8 cellular contexts compared by ENCODE assay signal in the genomic region with DNA sequence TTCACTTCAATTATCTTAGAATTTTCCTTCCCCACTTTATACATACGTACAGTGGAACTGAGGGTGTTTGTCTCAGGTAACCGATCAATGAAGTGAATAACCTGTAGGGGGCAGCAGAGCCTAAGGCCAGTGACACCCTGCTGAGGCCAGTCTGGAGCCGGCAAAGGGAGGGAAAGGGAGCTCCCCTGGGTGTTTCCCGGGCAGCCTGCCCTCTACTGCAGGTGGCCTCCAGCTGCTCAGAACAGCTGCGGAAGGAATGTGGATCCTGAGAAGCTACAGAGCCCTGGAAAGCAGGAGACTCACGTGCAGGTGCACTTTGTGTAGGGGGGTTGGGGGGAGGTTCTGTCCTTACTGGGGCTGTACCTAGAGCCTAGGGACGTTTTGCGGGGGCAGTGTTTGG. TPM values are rescaled to one million over a fixed set of nuclear protein-coding genes. Genes with fewer than 3 reads are reported as not detected.
DNase-seq lines count a peak whose midpoint lies in the region; ATAC-seq and TF ChIP-seq lines count a peak whose summit lies in the region.

No MANE protein-coding gene starts in this region.

- intact Hi-C loops in sciatic nerve (cut with DNase I): loop anchor here (10.0 kb wide), 1 partner anchor 197 kb away; no protein-coding TSS in a partner anchor

- peaks cover 35% of the 10 kb centered on the region for H3K4me1 Mint-ChIP-seq in brain

- ATAC-seq in HG02588 (IDR thresholded peaks at IDR 0.05; ENCODE audit: unreplicated experiment): peak; percentile 49
- ATAC-seq in sciatic nerve: peak; percentile 97
- no peak for ATAC-seq in HG03135 (IDR thresholded peaks at IDR 0.05; ENCODE audit: unreplicated experiment)

- peak; percentile 75 to 84 for TF ChIP-seq CTCF in brain (conservative IDR thresholded peaks at IDR 0.05)

- H3K36me3 ChIP-seq in iPS DF 6.9 (ENCODE audit: control insufficient read depth, insufficient read depth, low read length): no peaks in the 10 kb centered on the region

- H3K27ac ChIP-seq in iPS DF 6.9 (ENCODE audit: low read length): no peak overlapping the region

- H3K4me1 ChIP-seq in iPS DF 6.9 (ENCODE audit: control insufficient read depth, insufficient read depth, low read length): peaks cover 3% of the 10 kb centered on the region; the same call in 1 of the 2 replicates

- H3K4me3 ChIP-seq in iPS DF 6.9 (ENCODE audit: low read length): no peak overlapping the region

- in situ Hi-C loops in Caki2 (cut with HindIII; ENCODE audit: low pct_unique_long_range_greater_than_20kb, low sequenced_read_pairs): no loop called here

- H3K27ac Mint-ChIP-seq in brain: peak overlapping the region in 4 of 5 experiments; percentile 38 to 99 (median 96)

- no peaks in the 10 kb centered on the region for H3K27me3 ChIP-seq in iPS DF 6.9 (ENCODE audit: control insufficient read depth, insufficient read depth, low read length)

- H3K27me3 Mint-ChIP-seq in brain: peaks cover 16% of the 10 kb centered on the region

- peak overlapping the region in 4 of 5 experiments; percentile 80 to 97 (median 94) for H3K4me3 Mint-ChIP-seq in brain

- no CpG with 5 or more reads among the region's 8 CpGs for WGBS in iPS DF 6.9 (ENCODE audit: insufficient coverage, insufficient read length)

- H3K9me3 Mint-ChIP-seq in brain: peaks cover 7 to 24% (median 21%) of the 10 kb centered on the region in 5 experiments

- DNase-seq in Caki2 (ENCODE audit: low read depth) (peak; percentile 44), NCI-H2081 treated with DMSO at 0.1 percent for 48 hours (lab: John Stamatoyannopoulos, UW) (peak; percentile 78), UCSD-AML1 (lab: John Stamatoyannopoulos, UW; ENCODE audit: unreplicated experiment) (peak; percentile 65), iPS DF 6.9 (ENCODE audit: low read depth, low spot score) (peak; percentile 55), sciatic nerve (ENCODE audit: low spot score) (peak; percentile 88)

- H3K36me3 Mint-ChIP-seq in brain: peaks cover 35% of the 10 kb centered on the region

- H3K9me3 ChIP-seq in iPS DF 6.9 (ENCODE audit: control insufficient read depth, insufficient read depth, low read length): no peaks in the 10 kb centered on the region

RNA-seq across cellular contexts. Expression of gene ZNF491, which starts 0.8 kb away (rescaled TPM):
- total RNA-seq in Caki2 (2014; rRNA removed; shearing (Covaris generic); ENCODE audit: low replicate concordance): 0.41 TPM in 1 of 2 replicates, not detected in the other
- 2.0 TPM for polyA plus RNA-seq in brain (ENCODE audit: insufficient read depth, low read depth, low replicate concordance)
- total RNA-seq in sciatic nerve: 4.2 TPM

RNA-seq across cellular contexts. Expression of gene ZNF440, which starts 16.6 kb away (rescaled TPM):
- total RNA-seq in Caki2 (2014; rRNA removed; shearing (Covaris generic); ENCODE audit: low replicate concordance): 3.2 and 5.7 TPM in 2 replicates
- 1.5 TPM for polyA plus RNA-seq in brain (ENCODE audit: insufficient read depth, low read depth, low replicate concordance)
- 12.1 TPM for total RNA-seq in sciatic nerve

RNA-seq across cellular contexts. Expression of gene ZNF441, which starts 30.7 kb away (rescaled TPM):
- total RNA-seq in Caki2 (2014; rRNA removed; shearing (Covaris generic); ENCODE audit: low replicate concordance): 2.1 and 6.5 TPM in 2 replicates
- polyA plus RNA-seq in brain (ENCODE audit: insufficient read depth, low read depth, low replicate concordance): 0.58 TPM
- 13.3 TPM for total RNA-seq in sciatic nerve

RNA-seq across cellular contexts. Expression of gene ZNF439, which starts 51.0 kb away (rescaled TPM):
- not detected in 2 replicates for total RNA-seq in Caki2 (2014; rRNA removed; shearing (Covaris generic); ENCODE audit: low replicate concordance)
- 2.5 TPM for polyA plus RNA-seq in brain (ENCODE audit: insufficient read depth, low read depth, low replicate concordance)
- total RNA-seq in sciatic nerve: 12.7 TPM

RNA-seq across cellular contexts. Expression of gene ZNF823, which starts 58.7 kb away (rescaled TPM):
- 6.7 and 17.6 TPM in 2 replicates for total RNA-seq in Caki2 (2014; rRNA removed; shearing (Covaris generic); ENCODE audit: low replicate concordance)
- 1.4 TPM for polyA plus RNA-seq in brain (ENCODE audit: insufficient read depth, low read depth, low replicate concordance)
- 9.8 TPM for total RNA-seq in sciatic nerve
